30 cellular contexts compared by ENCODE assay signal in the genomic region with DNA sequence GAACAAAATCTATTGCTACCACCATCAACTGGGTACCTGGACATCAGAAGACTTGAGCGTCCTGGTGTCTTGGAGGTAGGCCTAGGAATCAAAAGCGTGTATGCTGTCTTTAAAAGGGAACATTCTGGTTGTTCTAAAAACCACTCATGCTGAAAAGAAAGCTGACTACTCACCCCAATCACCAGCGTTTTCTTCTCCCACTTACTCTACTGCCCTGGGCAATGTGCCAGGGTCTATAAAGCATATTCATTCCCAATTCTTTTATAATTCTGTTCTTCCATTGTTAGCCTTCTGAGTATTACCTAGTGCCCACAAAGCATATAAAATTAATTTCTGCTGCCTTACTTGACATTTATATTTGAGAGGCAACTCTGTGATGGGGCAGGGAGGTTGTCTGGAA.
"Had no signal": no experiment of that assay in that cellular context is flagged by ENCODE, and none has a peak within 500 bp of the region (broad histone marks: within the 10 kb centered on the region; RNA-seq: fewer than 3 reads in every experiment).

No MANE protein-coding gene starts in this region.

- H3K4me3 Mint-ChIP-seq: activated naive CD4-positive, alpha-beta T cell treated with anti-CD3 and anti-CD28 coated beads for 36 hours; activated naive CD8-positive, alpha-beta T cell treated with anti-CD3 and anti-CD28 coated beads for 36 hours; brain; mesothelial cell of epicardium; naive B cell; nephron progenitor cell; stimulated activated naive B cell treated with anti-CD40 and anti-IgM and Interleukin-4, amounts not matched to agents 10 μg/mL and 1 μg/mL and 100 μg/mL, for 72 hours had no signal

- H3K36me3 ChIP-seq: ascending aorta, cardiac muscle cell, gastrocnemius medialis, neutrophil, stomach, tibial artery, upper lobe of right lung, WERI-Rb-1 had no signal

- H3K27me3 ChIP-seq: ascending aorta, cardiac muscle cell, gastrocnemius medialis, tibial artery had no signal

- H3K4me1 ChIP-seq: ascending aorta, stomach, upper lobe of right lung had no signal

- ATAC-seq: activated CD4-positive, CD25-positive, alpha-beta regulatory T cell treated with anti-CD3 and anti-CD28 coated beads, Interleukin-2, amount 50 U/mL, for 24 hours; gastrocnemius medialis; sciatic nerve; stimulated activated naive B cell treated with anti-CD40 and anti-IgM and Interleukin-4, amounts not matched to agents 10 μg/mL and 1 μg/mL and 100 μg/mL, for 72 hours; upper lobe of right lung had no signal

- H3K4me3 ChIP-seq: ascending aorta, cardiac muscle cell, coronary artery, dorsolateral prefrontal cortex, gastrocnemius medialis, smooth muscle cell, stomach, tibial artery, upper lobe of right lung had no signal

- H3K27ac Mint-ChIP-seq: activated naive CD4-positive, alpha-beta T cell treated with anti-CD3 and anti-CD28 coated beads for 36 hours; activated naive CD8-positive, alpha-beta T cell treated with anti-CD3 and anti-CD28 coated beads for 36 hours; brain; mesothelial cell of epicardium; naive B cell; nephron progenitor cell; stimulated activated naive B cell treated with anti-CD40 and anti-IgM and Interleukin-4, amounts not matched to agents 10 μg/mL and 1 μg/mL and 100 μg/mL, for 72 hours had no signal

- H3K9me3 Mint-ChIP-seq: activated naive CD4-positive, alpha-beta T cell treated with anti-CD3 and anti-CD28 coated beads for 36 hours; activated naive CD8-positive, alpha-beta T cell treated with anti-CD3 and anti-CD28 coated beads for 36 hours; brain; mesothelial cell of epicardium; nephron progenitor cell had no signal

- H3K27ac ChIP-seq: ascending aorta, cardiac muscle cell, coronary artery, dorsolateral prefrontal cortex, gastrocnemius medialis, neutrophil, stomach, tibial artery, upper lobe of right lung, WERI-Rb-1 had no signal

- DNase-seq: activated CD4-positive, alpha-beta T cell treated with anti-CD3 and anti-CD28 coated beads for 48 hours; activated CD4-positive, alpha-beta T cell treated with anti-CD3 and anti-CD28 coated beads, Interleukin-2, amount 50 U/mL, for 48 hours; activated CD8-positive, alpha-beta memory T cell treated with anti-CD3 and anti-CD28 coated beads for 24 hours; activated effector memory CD4-positive, alpha-beta T cell treated with anti-CD3 and anti-CD28 coated beads, Interleukin-2, amount 50 U/mL, for 16 hours; activated naive CD4-positive, alpha-beta T cell treated with anti-CD3 and anti-CD28 coated beads for 36 hours; activated naive CD8-positive, alpha-beta T cell treated with anti-CD3 and anti-CD28 coated beads for 36 hours; dorsolateral prefrontal cortex; effector memory CD4-positive, alpha-beta T cell; erythroblast; gastrocnemius medialis; head of caudate nucleus; hippocampal formation; naive B cell; nephron progenitor cell; stimulated activated CD4-positive, alpha-beta T cell treated with anti-CD3 and anti-CD28 coated beads, Interleukin-1b, Interleukin-23, amount 100 ng/mL, for 48 hours; stimulated activated naive B cell treated with anti-CD40 and anti-IgM and Interleukin-4, amounts not matched to agents 10 μg/mL and 1 μg/mL and 100 μg/mL, for 72 hours; stomach; T1000; tibial artery; upper lobe of right lung; WERI-Rb-1 had no signal

- H3K36me3 Mint-ChIP-seq: activated naive CD8-positive, alpha-beta T cell treated with anti-CD3 and anti-CD28 coated beads for 36 hours; brain; mesothelial cell of epicardium; stimulated activated naive B cell treated with anti-CD40 and anti-IgM and Interleukin-4, amounts not matched to agents 10 μg/mL and 1 μg/mL and 100 μg/mL, for 72 hours had no signal

- H3K9me3 ChIP-seq: ascending aorta, gastrocnemius medialis, neutrophil, stomach, tibial artery, upper lobe of right lung had no signal

- H3K4me1 Mint-ChIP-seq: activated naive CD8-positive, alpha-beta T cell treated with anti-CD3 and anti-CD28 coated beads for 36 hours; naive B cell; nephron progenitor cell; stimulated activated naive B cell treated with anti-CD40 and anti-IgM and Interleukin-4, amounts not matched to agents 10 μg/mL and 1 μg/mL and 100 μg/mL, for 72 hours had no signal
